Comparison of ENCODE assay signal across 8 cellular contexts in genomic region chr1:94247146-94248094, GRCh38. TPM values are rescaled to one million over a fixed set of nuclear protein-coding genes. Genes with fewer than 3 reads are reported as not detected.
DNase-seq lines count a peak whose midpoint lies in the region; ATAC-seq and TF ChIP-seq lines count a peak whose summit lies in the region.

No MANE protein-coding gene starts in this region.

- peak overlapping the region; percentile 43 to 83 for H3K4me3 ChIP-seq in gastroesophageal sphincter
- H3K4me3 ChIP-seq in neutrophil (ENCODE audit: low read depth in 1 of 2, low read length in 1 of 2): peak overlapping the region; percentile 52 to 54

- H3K27me3 Mint-ChIP-seq in activated T-cell treated with anti-CD3 and anti-CD28 coated beads, Interleukin-2, amount 50 U/mL, for 72 hours (ENCODE audit: low read depth): peaks cover 66% of the 10 kb centered on the region

- TF ChIP-seq EP300 in gastroesophageal sphincter (IDR thresholded peaks at IDR 0.05): no peak

- peaks cover 10% of the 10 kb centered on the region for H3K27me3 ChIP-seq in gastroesophageal sphincter
- peaks cover 85% of the 10 kb centered on the region for H3K27me3 ChIP-seq in neutrophil

- H3K27ac Mint-ChIP-seq in activated T-cell treated with anti-CD3 and anti-CD28 coated beads, Interleukin-2, amount 50 U/mL, for 72 hours: peak overlapping the region; percentile 26

- H3K4me1 Mint-ChIP-seq in activated T-cell treated with anti-CD3 and anti-CD28 coated beads, Interleukin-2, amount 50 U/mL, for 72 hours (ENCODE audit: low read depth): peaks cover 12% of the 10 kb centered on the region

- WGBS in gastroesophageal sphincter (ENCODE audit: low coverage in 1 of 2), 2 donors: 1 to 2% methylated on average over 5 to 18 of the region's 102 CpGs

- H3K4me3 Mint-ChIP-seq in activated T-cell treated with anti-CD3 and anti-CD28 coated beads, Interleukin-2, amount 50 U/mL, for 72 hours: peak overlapping the region; percentile 85 to 89

- peak; percentile 92 for ATAC-seq in HG02678 (IDR thresholded peaks at IDR 0.05; ENCODE audit: unreplicated experiment)
- ATAC-seq in activated T-cell treated with anti-CD3 and anti-CD28 coated beads, Interleukin-2, amount 50 U/mL, for 72 hours (replicated peaks in 1 of 2): peak; percentile 84
- ATAC-seq in gastroesophageal sphincter: peak; percentile 95
- no peak for ATAC-seq in HG03469 (IDR thresholded peaks at IDR 0.05; ENCODE audit: unreplicated experiment)

- no peak for TF ChIP-seq CTCF in GM10266 (IDR thresholded peaks at IDR 0.05; ENCODE audit: control insufficient read depth, insufficient read depth, low read depth, missing control alignments)
- no peak for TF ChIP-seq CTCF in gastroesophageal sphincter (IDR thresholded peaks at IDR 0.05)
- no peak for TF ChIP-seq CTCF in neutrophil (IDR thresholded peaks at IDR 0.05)

- H3K36me3 ChIP-seq in gastroesophageal sphincter (no peaks in the 10 kb centered on the region), neutrophil (no peaks in the 10 kb centered on the region)

- peaks cover 11 to 13% of the 10 kb centered on the region in 2 donors for H3K36me3 Mint-ChIP-seq in activated T-cell treated with anti-CD3 and anti-CD28 coated beads, Interleukin-2, amount 50 U/mL, for 72 hours (ENCODE audit: insufficient read depth in 2 of 2)

- peak; percentile 45 for DNase-seq in 8988T
- DNase-seq in GM10266 (ENCODE audit: extremely low spot score): peak; percentile 71
- DNase-seq in NCI-H345 (lab: John Stamatoyannopoulos, UW): peak; percentile 74
- peak; percentile 61 to 66 for DNase-seq in activated T-cell treated with anti-CD3 and anti-CD28 coated beads, Interleukin-2, amount 50 U/mL, for 72 hours

- peak; percentile 63 to 67 for TF ChIP-seq POLR2A in gastroesophageal sphincter (IDR thresholded peaks at IDR 0.05)

- peak overlapping the region; percentile 10 to 87 (median 82) for H3K27ac ChIP-seq in gastroesophageal sphincter
- H3K27ac ChIP-seq in neutrophil: no peak overlapping the region

- H3K4me1 ChIP-seq in gastroesophageal sphincter (peaks cover 0 to 20% (median 5%) of the 10 kb centered on the region in 3 donors), neutrophil (ENCODE audit: control insufficient read depth in 1 of 2, insufficient read depth in 1 of 2, low read depth in 1 of 2, low read length in 1 of 2) (peaks cover 15 to 16% of the 10 kb centered on the region in 2 experiments)

- H3K9me3 ChIP-seq in gastroesophageal sphincter: peaks cover 0 to 20% (median 0%) of the 10 kb centered on the region in 3 donors
- H3K9me3 ChIP-seq in neutrophil: no peaks in the 10 kb centered on the region

- H3K9me3 Mint-ChIP-seq in activated T-cell treated with anti-CD3 and anti-CD28 coated beads, Interleukin-2, amount 50 U/mL, for 72 hours: peaks cover 6% of the 10 kb centered on the region in 2 donors

RNA-seq across cellular contexts. Expression of gene ARHGAP29, which starts 10.0 kb away (rescaled TPM):
- 1 to 10 TPM; 1.3 to 1.8 TPM for total RNA-seq in activated T-cell treated with anti-CD3 and anti-CD28 coated beads, Interleukin-2, amount 50 U/mL, for 72 hours
- total RNA-seq in gastroesophageal sphincter: 10 to 100 TPM; 21.9 to 78.4 (median 34.8) TPM

Comparison
In these comparisons a context has a peak if more than half of its experiments do, and no peak if none do; other contexts are left out.
1. RNA of gene ARHGAP29, which starts 10.0 kb away (total RNA-seq): 21.9 to 78.4 TPM in gastroesophageal sphincter; 1.3 to 1.8 TPM in activated T-cell treated with anti-CD3 and anti-CD28 coated beads, Interleukin-2, amount 50 U/mL, for 72 hours; every median in the first group is over 4 times any median in the second.
2. Peak in every context shown above with its lines, with median percentiles within 50 percentile points of each other: DNase-seq.